15 cellular contexts compared by ENCODE assay signal in the genomic region with DNA sequence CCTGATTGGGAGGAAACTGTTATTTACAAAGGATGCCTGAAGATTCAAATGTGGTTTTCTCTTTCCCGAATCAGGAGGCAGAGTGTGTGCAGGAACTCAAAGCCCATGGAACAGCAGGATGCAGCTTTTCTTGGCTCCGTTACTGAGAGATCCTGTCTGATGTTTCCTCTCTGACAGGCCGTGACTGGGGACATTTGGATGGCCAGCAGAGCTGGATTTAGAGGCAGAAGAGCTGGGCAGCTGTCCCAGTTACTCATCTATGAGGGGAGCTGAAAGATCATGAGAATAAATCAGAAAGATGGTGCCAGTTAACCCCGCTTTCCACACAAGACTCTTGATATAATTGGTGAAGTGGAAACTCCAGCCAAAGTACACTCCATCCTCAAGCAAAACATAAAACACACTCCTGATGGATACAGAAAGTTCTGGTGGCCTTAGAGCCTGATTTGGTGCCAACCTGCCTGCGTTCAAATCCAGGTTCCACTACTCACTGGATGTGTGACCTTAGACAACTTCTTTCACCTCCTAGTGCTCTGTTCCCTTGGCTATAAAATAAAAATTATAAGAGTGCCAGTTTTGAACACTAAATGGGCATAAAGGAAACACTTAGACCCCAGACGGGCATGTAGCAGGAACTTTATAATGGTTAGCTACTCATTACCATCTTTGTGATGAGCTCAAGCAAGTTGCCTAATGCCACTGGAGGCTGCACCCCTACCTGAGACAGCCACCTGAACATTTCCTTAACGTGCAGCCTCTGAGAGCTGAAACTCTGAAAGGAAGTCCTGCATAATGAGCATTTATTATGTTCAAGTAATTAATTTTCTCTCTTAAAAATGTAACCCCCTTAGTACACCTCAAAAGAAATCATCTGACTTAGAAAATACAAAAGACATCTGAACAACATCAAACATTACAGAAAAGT.
DNase-seq lines count a peak whose midpoint lies in the region; ATAC-seq and TF ChIP-seq lines count a peak whose summit lies in the region.
"Had no signal": no experiment of that assay in that cellular context is flagged by ENCODE, and none has a peak within 500 bp of the region (broad histone marks: within the 10 kb centered on the region; RNA-seq: fewer than 3 reads in every experiment).

No MANE protein-coding gene starts in this region.

- H3K9me3 Mint-ChIP-seq in activated naive CD8-positive, alpha-beta T cell (ENCODE audit: low read depth): no peaks in the 10 kb centered on the region

- H2AFZ ChIP-seq in GM23248: 0 out of 2 replicates have a peak overlapping the region, but pooled peaks have one; percentile 37

- H3K36me3 ChIP-seq in GM23248 (ENCODE audit: low read depth) (no peaks in the 10 kb centered on the region), colonic mucosa (no peaks in the 10 kb centered on the region)

- H3K27ac Mint-ChIP-seq in activated naive CD8-positive, alpha-beta T cell: peak overlapping the region; percentile 82

- H3K27ac ChIP-seq in GM23248: no peak overlapping the region
- H3K27ac ChIP-seq in colonic mucosa: no peak overlapping the region
- H3K27ac ChIP-seq: RWPE1 had no signal

- H4K20me1 ChIP-seq in GM23248 (ENCODE audit: insufficient read depth): no peaks in the 10 kb centered on the region

- no peaks in the 10 kb centered on the region for H3K79me2 ChIP-seq in GM23248 (ENCODE audit: insufficient read depth)

- in situ Hi-C loops in GM23248 (cut with MboI): no loop called here

- peaks cover 13% of the 10 kb centered on the region for H3F3A ChIP-seq in GM23248 (ENCODE audit: insufficient read depth)

- peaks cover 2% of the 10 kb centered on the region for H3K36me3 Mint-ChIP-seq in activated naive CD8-positive, alpha-beta T cell

- no peaks in the 10 kb centered on the region for H3K9me2 ChIP-seq in GM23248 (ENCODE audit: insufficient read depth)

- H3K9ac ChIP-seq in GM23248: no peak overlapping the region
- no peak overlapping the region for H3K9ac ChIP-seq in colonic mucosa (ENCODE audit: low read depth in 2 of 2, low read length in 2 of 2)

- ATAC-seq in Right ventricle myocardium superior (ENCODE audit: poor library complexity): peak; percentile 76

- H3K4me3 Mint-ChIP-seq in activated naive CD8-positive, alpha-beta T cell: peak overlapping the region; percentile 24

- DNase-seq in GM23248 (peak; percentile 42), Right ventricle myocardium superior (no peak), smooth muscle cell of the brain vasculature (ENCODE audit: low read depth, low spot score) (peak; percentile 70), Ammon's horn (ENCODE audit: low spot score) (no peak), NCI-H2171 (lab: John Stamatoyannopoulos, UW) (no peak), colonic mucosa (no peak)
- DNase-seq: activated T-cell treated with anti-CD3 and anti-CD28 coated beads, Interleukin-2, amount 50 U/mL, for 1 hour; central memory CD4-positive, alpha-beta T cell; DMS153; foreskin melanocyte; NCI-H446; occipital lobe; stimulated activated CD4-positive, alpha-beta T cell treated with anti-CD3 and anti-CD28 coated beads, Interleukin-1b, Interleukin-23, amount 100 ng/mL, for 48 hours had no signal

- peaks cover 91% of the 10 kb centered on the region for H3K4me1 Mint-ChIP-seq in activated naive CD8-positive, alpha-beta T cell (ENCODE audit: low read depth)

- H3K4me3 ChIP-seq in GM23248 (no peak overlapping the region), colonic mucosa (no peak overlapping the region)

- no peaks in the 10 kb centered on the region for H3K9me3 ChIP-seq in GM23248 (ENCODE audit: low read depth)
- no peaks in the 10 kb centered on the region for H3K9me3 ChIP-seq in colonic mucosa

- peaks cover 16% of the 10 kb centered on the region for H3K4me1 ChIP-seq in GM23248 (ENCODE audit: insufficient read depth)
- H3K4me1 ChIP-seq in colonic mucosa: no peaks in the 10 kb centered on the region

- H3K27me3 ChIP-seq in GM23248 (replicated peaks; ENCODE audit: insufficient read depth) (no peaks in the 10 kb centered on the region), colonic mucosa (no peaks in the 10 kb centered on the region)

- H3K4me2 ChIP-seq in GM23248 (ENCODE audit: unreplicated experiment): no peak overlapping the region

- intact Hi-C loops in Right ventricle myocardium superior (cut with DNase I) (no loop called here), colonic mucosa (cut with DNase I) (no loop called here)

- 34 to 37% methylated on average over 7 of the region's 7 CpGs for WGBS in GM23248 (ENCODE audit: low coverage in 1 of 2, low lambda C conversion rate in 2 of 2, missing lambda C conversion rate in 2 of 2), 2 experiments

- TF ChIP-seq CTCF in colonic mucosa (IDR thresholded peaks at IDR 0.05): no peak

- no peaks in the 10 kb centered on the region for H3K27me3 Mint-ChIP-seq in activated naive CD8-positive, alpha-beta T cell

Comparison
In these comparisons a context has a peak if more than half of its experiments do, and no peak if none do; other contexts are left out.
1. DNase-seq: peak in GM23248 (single experiment) and smooth muscle cell of the brain vasculature (single experiment); none in Right ventricle myocardium superior (single experiment), Ammon's horn (single experiment), NCI-H2171 (single experiment) and colonic mucosa (single experiment).